1 cellular context compared by ENCODE assay signal in the genomic region with DNA sequence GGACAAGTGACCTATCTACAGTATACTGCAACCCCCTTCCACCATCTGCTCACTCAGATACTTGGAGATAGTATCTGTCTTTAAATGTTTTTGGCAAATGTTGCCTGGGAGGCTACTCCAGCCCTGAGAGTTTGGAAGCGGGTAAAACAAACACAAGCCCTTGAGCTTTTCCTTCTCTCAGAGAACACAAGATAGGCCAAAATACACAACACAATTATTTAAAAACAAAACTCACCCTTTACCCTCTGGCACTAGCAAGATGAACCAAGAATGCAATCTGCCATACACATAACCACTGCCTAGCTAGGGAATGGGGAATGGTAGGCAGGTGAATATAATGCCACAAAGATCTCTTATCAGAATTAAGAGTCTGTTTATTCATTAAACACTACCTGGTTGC.
TF ChIP-seq lines count a peak whose summit lies in the region.

No MANE protein-coding gene starts in this region.

TF ChIP-seq in HepG2, 621 proteins besides CTCF, POLR2A, EP300 and RAD21 (continued from another document):
- TF ChIP-seq TRIM22 (IDR thresholded peaks at IDR 0.05): no peak
- TF ChIP-seq ZNF337 (CRISPR knock-in tag; IDR thresholded peaks at IDR 0.05; ENCODE audit: borderline replicate concordance, low read depth): no peak
- TF ChIP-seq ZNF543 (CRISPR knock-in tag; IDR thresholded peaks at IDR 0.05): no peak
TF ChIP-seq in HepG2: peak in this region for 0.
